ENCODE assay signal across 1 cellular context in genomic region chr6:26122793-26123674, GRCh38.
TF ChIP-seq lines count a peak whose summit lies in the region.

No MANE protein-coding gene starts in this region.

TF ChIP-seq in WTC11, 78 proteins besides CTCF, POLR2A, EP300 and RAD21 (continued from another document and continues in another):
- TF ChIP-seq, protein P1, sequence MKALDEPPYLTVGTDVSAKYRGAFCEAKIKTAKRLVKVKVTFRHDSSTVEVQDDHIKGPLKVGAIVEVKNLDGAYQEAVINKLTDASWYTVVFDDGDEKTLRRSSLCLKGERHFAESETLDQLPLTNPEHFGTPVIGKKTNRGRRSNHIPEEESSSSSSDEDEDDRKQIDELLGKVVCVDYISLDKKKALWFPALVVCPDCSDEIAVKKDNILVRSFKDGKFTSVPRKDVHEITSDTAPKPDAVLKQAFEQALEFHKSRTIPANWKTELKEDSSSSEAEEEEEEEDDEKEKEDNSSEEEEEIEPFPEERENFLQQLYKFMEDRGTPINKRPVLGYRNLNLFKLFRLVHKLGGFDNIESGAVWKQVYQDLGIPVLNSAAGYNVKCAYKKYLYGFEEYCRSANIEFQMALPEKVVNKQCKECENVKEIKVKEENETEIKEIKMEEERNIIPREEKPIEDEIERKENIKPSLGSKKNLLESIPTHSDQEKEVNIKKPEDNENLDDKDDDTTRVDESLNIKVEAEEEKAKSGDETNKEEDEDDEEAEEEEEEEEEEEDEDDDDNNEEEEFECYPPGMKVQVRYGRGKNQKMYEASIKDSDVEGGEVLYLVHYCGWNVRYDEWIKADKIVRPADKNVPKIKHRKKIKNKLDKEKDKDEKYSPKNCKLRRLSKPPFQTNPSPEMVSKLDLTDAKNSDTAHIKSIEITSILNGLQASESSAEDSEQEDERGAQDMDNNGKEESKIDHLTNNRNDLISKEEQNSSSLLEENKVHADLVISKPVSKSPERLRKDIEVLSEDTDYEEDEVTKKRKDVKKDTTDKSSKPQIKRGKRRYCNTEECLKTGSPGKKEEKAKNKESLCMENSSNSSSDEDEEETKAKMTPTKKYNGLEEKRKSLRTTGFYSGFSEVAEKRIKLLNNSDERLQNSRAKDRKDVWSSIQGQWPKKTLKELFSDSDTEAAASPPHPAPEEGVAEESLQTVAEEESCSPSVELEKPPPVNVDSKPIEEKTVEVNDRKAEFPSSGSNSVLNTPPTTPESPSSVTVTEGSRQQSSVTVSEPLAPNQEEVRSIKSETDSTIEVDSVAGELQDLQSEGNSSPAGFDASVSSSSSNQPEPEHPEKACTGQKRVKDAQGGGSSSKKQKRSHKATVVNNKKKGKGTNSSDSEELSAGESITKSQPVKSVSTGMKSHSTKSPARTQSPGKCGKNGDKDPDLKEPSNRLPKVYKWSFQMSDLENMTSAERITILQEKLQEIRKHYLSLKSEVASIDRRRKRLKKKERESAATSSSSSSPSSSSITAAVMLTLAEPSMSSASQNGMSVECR (CRISPR knock-in tag; IDR thresholded peaks at IDR 0.05; ENCODE audit: borderline replicate concordance): peak; percentile 36; the same call in 1 of the 2 replicates
- TF ChIP-seq NFATC4 (CRISPR knock-in tag; IDR thresholded peaks at IDR 0.05): peak; percentile 99
- TF ChIP-seq SMAD3 (CRISPR knock-in tag; IDR thresholded peaks at IDR 0.05; ENCODE audit: borderline replicate concordance): peak; percentile 76; the same call in 1 of the 2 replicates
- TF ChIP-seq RORB (CRISPR knock-in tag; IDR thresholded peaks at IDR 0.05): no peak
- peak; percentile 55 for TF ChIP-seq GABPB1 (CRISPR knock-in tag; IDR thresholded peaks at IDR 0.05)
- TF ChIP-seq ZBTB43 (CRISPR knock-in tag; IDR thresholded peaks at IDR 0.05): peak; percentile 69; the same call in 1 of the 2 replicates
- TF ChIP-seq ZNF671 (CRISPR knock-in tag; IDR thresholded peaks at IDR 0.05): peak; percentile 99
- TF ChIP-seq TCF7 (CRISPR knock-in tag; IDR thresholded peaks at IDR 0.05; ENCODE audit: low read depth): no peak
- no peak for TF ChIP-seq HMGA2 (CRISPR knock-in tag; IDR thresholded peaks at IDR 0.05)
- TF ChIP-seq, protein P2, sequence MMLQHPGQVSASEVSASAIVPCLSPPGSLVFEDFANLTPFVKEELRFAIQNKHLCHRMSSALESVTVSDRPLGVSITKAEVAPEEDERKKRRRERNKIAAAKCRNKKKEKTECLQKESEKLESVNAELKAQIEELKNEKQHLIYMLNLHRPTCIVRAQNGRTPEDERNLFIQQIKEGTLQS (CRISPR knock-in tag; conservative IDR thresholded peaks at IDR 0.05): no peak
- TF ChIP-seq ERG (CRISPR knock-in tag; IDR thresholded peaks at IDR 0.05): peak; percentile 100
- TF ChIP-seq, protein P3, sequence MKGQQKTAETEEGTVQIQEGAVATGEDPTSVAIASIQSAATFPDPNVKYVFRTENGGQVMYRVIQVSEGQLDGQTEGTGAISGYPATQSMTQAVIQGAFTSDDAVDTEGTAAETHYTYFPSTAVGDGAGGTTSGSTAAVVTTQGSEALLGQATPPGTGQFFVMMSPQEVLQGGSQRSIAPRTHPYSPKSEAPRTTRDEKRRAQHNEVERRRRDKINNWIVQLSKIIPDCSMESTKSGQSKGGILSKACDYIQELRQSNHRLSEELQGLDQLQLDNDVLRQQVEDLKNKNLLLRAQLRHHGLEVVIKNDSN (CRISPR knock-in tag; IDR thresholded peaks at IDR 0.05): no peak; the same call in 1 of the 2 replicates
- TF ChIP-seq, protein P4, sequence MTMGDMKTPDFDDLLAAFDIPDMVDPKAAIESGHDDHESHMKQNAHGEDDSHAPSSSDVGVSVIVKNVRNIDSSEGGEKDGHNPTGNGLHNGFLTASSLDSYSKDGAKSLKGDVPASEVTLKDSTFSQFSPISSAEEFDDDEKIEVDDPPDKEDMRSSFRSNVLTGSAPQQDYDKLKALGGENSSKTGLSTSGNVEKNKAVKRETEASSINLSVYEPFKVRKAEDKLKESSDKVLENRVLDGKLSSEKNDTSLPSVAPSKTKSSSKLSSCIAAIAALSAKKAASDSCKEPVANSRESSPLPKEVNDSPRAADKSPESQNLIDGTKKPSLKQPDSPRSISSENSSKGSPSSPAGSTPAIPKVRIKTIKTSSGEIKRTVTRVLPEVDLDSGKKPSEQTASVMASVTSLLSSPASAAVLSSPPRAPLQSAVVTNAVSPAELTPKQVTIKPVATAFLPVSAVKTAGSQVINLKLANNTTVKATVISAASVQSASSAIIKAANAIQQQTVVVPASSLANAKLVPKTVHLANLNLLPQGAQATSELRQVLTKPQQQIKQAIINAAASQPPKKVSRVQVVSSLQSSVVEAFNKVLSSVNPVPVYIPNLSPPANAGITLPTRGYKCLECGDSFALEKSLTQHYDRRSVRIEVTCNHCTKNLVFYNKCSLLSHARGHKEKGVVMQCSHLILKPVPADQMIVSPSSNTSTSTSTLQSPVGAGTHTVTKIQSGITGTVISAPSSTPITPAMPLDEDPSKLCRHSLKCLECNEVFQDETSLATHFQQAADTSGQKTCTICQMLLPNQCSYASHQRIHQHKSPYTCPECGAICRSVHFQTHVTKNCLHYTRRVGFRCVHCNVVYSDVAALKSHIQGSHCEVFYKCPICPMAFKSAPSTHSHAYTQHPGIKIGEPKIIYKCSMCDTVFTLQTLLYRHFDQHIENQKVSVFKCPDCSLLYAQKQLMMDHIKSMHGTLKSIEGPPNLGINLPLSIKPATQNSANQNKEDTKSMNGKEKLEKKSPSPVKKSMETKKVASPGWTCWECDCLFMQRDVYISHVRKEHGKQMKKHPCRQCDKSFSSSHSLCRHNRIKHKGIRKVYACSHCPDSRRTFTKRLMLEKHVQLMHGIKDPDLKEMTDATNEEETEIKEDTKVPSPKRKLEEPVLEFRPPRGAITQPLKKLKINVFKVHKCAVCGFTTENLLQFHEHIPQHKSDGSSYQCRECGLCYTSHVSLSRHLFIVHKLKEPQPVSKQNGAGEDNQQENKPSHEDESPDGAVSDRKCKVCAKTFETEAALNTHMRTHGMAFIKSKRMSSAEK (CRISPR knock-in tag; IDR thresholded peaks at IDR 0.05; ENCODE audit: borderline replicate concordance): peak; percentile 99
- TF ChIP-seq NFE2L1 (CRISPR knock-in tag; IDR thresholded peaks at IDR 0.05): peak; percentile 71; the same call in 1 of the 2 replicates
- no peak for TF ChIP-seq ZNF138 (CRISPR knock-in tag; conservative IDR thresholded peaks at IDR 0.05)
- TF ChIP-seq FOXK1 (CRISPR knock-in tag; IDR thresholded peaks at IDR 0.05): peak; percentile 79; the same call in 1 of the 2 replicates
- no peak for TF ChIP-seq RELA (CRISPR knock-in tag; IDR thresholded peaks at IDR 0.05; ENCODE audit: borderline replicate concordance)
- TF ChIP-seq SP1 (CRISPR knock-in tag; conservative IDR thresholded peaks at IDR 0.05): peak; percentile 61; the same call in 1 of the 2 replicates
- TF ChIP-seq EMX1 (CRISPR knock-in tag; IDR thresholded peaks at IDR 0.05): peak; percentile 100
- TF ChIP-seq ZNF416 (CRISPR knock-in tag; IDR thresholded peaks at IDR 0.05): peak; percentile 97
- peak; percentile 96 for TF ChIP-seq CDX4 (CRISPR knock-in tag; IDR thresholded peaks at IDR 0.05; ENCODE audit: borderline replicate concordance)
- TF ChIP-seq, protein P5, sequence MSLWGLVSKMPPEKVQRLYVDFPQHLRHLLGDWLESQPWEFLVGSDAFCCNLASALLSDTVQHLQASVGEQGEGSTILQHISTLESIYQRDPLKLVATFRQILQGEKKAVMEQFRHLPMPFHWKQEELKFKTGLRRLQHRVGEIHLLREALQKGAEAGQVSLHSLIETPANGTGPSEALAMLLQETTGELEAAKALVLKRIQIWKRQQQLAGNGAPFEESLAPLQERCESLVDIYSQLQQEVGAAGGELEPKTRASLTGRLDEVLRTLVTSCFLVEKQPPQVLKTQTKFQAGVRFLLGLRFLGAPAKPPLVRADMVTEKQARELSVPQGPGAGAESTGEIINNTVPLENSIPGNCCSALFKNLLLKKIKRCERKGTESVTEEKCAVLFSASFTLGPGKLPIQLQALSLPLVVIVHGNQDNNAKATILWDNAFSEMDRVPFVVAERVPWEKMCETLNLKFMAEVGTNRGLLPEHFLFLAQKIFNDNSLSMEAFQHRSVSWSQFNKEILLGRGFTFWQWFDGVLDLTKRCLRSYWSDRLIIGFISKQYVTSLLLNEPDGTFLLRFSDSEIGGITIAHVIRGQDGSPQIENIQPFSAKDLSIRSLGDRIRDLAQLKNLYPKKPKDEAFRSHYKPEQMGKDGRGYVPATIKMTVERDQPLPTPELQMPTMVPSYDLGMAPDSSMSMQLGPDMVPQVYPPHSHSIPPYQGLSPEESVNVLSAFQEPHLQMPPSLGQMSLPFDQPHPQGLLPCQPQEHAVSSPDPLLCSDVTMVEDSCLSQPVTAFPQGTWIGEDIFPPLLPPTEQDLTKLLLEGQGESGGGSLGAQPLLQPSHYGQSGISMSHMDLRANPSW (CRISPR knock-in tag; conservative IDR thresholded peaks at IDR 0.05; ENCODE audit: low read depth): no peak
- TF ChIP-seq JAZF1 (CRISPR knock-in tag; IDR thresholded peaks at IDR 0.05): no peak
- TF ChIP-seq ZNF317 (CRISPR knock-in tag; IDR thresholded peaks at IDR 0.05; ENCODE audit: borderline replicate concordance, low read depth): 0 out of 2 replicates have a peak, but pooled peaks have one; percentile 57
- TF ChIP-seq, protein P6, sequence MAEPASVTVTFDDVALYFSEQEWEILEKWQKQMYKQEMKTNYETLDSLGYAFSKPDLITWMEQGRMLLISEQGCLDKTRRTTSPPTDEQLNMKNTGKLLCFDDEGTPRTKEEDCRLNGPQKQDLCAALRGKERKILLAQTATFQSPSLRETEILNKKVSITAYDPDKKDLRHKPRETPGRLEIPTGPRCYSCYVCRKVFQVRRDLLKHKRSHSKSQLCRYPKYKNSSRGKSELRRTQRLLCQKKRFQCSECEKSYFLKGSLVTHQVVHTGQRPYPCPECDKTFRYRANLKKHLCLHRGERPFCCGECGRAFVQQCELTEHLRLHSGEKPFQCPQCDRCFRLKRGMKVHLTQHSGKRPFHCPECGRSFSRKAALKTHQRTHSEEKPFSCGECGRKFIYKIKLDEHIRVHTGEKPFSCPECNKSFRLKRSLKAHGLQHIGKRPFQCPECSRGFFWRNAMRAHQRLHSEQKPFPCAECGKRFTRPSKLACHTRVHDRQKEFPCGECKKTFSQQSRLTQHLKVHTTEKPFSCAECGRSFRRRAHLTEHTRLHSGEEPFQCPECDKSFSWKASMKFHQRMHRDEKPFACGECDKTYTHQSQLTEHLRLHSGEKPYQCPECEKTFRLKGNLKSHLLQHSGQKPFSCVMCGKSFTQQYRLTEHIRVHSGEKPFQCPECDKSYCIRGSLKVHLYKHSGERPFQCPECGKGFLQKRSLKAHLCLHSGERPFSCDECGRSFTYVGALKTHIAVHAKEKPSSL (CRISPR knock-in tag; conservative IDR thresholded peaks at IDR 0.05): peak; percentile 99
- TF ChIP-seq PREB (CRISPR knock-in tag; IDR thresholded peaks at IDR 0.05; ENCODE audit: borderline replicate concordance): peak; percentile 36; the same call in 1 of the 2 replicates
- TF ChIP-seq, protein P7, sequence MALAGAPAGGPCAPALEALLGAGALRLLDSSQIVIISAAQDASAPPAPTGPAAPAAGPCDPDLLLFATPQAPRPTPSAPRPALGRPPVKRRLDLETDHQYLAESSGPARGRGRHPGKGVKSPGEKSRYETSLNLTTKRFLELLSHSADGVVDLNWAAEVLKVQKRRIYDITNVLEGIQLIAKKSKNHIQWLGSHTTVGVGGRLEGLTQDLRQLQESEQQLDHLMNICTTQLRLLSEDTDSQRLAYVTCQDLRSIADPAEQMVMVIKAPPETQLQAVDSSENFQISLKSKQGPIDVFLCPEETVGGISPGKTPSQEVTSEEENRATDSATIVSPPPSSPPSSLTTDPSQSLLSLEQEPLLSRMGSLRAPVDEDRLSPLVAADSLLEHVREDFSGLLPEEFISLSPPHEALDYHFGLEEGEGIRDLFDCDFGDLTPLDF (CRISPR knock-in tag; IDR thresholded peaks at IDR 0.05): 0 out of 2 replicates have a peak, but pooled peaks have one; percentile 13
- TF ChIP-seq ZNF219 (CRISPR knock-in tag; IDR thresholded peaks at IDR 0.05; ENCODE audit: borderline replicate concordance): no peak
- TF ChIP-seq CREB1 (CRISPR knock-in tag; IDR thresholded peaks at IDR 0.05): peak; percentile 28; the same call in 1 of the 2 replicates
- TF ChIP-seq, protein P8, sequence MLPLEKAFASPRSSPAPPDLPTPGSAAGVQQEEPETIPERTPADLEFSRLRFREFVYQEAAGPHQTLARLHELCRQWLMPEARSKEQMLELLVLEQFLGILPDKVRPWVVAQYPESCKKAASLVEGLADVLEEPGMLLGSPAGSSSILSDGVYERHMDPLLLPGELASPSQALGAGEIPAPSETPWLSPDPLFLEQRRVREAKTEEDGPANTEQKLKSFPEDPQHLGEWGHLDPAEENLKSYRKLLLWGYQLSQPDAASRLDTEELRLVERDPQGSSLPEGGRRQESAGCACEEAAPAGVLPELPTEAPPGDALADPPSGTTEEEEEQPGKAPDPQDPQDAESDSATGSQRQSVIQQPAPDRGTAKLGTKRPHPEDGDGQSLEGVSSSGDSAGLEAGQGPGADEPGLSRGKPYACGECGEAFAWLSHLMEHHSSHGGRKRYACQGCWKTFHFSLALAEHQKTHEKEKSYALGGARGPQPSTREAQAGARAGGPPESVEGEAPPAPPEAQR (CRISPR knock-in tag; IDR thresholded peaks at IDR 0.05): no peak
- TF ChIP-seq TEAD1 (CRISPR knock-in tag; IDR thresholded peaks at IDR 0.05): peak; percentile 59; the same call in 1 of the 2 replicates
